30 cellular contexts compared by ENCODE assay signal in genomic region chr12:114254998-114255397, GRCh38.
"Had no signal": no experiment of that assay in that cellular context is flagged by ENCODE, and none has a peak within 500 bp of the region (broad histone marks: within the 10 kb centered on the region; RNA-seq: fewer than 3 reads in every experiment).

No MANE protein-coding gene starts in this region.

- H3K27me3 Mint-ChIP-seq: central memory CD8-positive, alpha-beta T cell had no signal

- H3K27me3 ChIP-seq: breast epithelium, colonic mucosa, hepatocyte, left lung, right lobe of liver, transverse colon had no signal

- H3K36me3 Mint-ChIP-seq: activated naive CD8-positive, alpha-beta T cell treated with anti-CD3 and anti-CD28 coated beads for 36 hours; naive B cell; stimulated activated memory B cell treated with anti-CD40 and anti-IgM and Interleukin-4, amounts not matched to agents 10 μg/mL and 1 μg/mL and 100 μg/mL, for 72 hours had no signal

- ATAC-seq: effector memory CD8-positive, alpha-beta T cell; left lung; right lobe of liver; stimulated activated memory B cell treated with anti-CD40 and anti-IgM and Interleukin-4, amounts not matched to agents 10 μg/mL and 1 μg/mL and 100 μg/mL, for 72 hours had no signal

- H3K9me3 ChIP-seq: breast epithelium, colonic mucosa, esophagus muscularis mucosa, left lung, right lobe of liver, stomach, suprapubic skin, transverse colon had no signal

- H2AFZ ChIP-seq: hepatocyte had no signal

- H3K9me3 Mint-ChIP-seq: activated naive CD8-positive, alpha-beta T cell treated with anti-CD3 and anti-CD28 coated beads for 36 hours had no signal

- DNase-seq: activated CD4-positive, alpha-beta T cell treated with anti-CD3 and anti-CD28 coated beads for 4 hours; activated CD4-positive, alpha-beta T cell treated with anti-CD3 and anti-CD28 coated beads, Interleukin-2, amount 50 U/mL, for 48 hours; activated CD4-positive, CD25-positive, alpha-beta regulatory T cell; activated naive CD4-positive, alpha-beta T cell treated with Interleukin-2 at 50 U/mL for 16 hours; activated naive CD8-positive, alpha-beta T cell treated with anti-CD3 and anti-CD28 coated beads for 36 hours; activated T-cell treated with anti-CD3 and anti-CD28 coated beads, Interleukin-2, amount 50 U/mL, for 48 hours; colonic mucosa; dorsolateral prefrontal cortex; effector memory CD8-positive, alpha-beta T cell; glutamatergic neuron; kidney glomerular epithelial cell; left lung; naive B cell; occipital lobe; posterior cingulate gyrus; right lobe of liver; stimulated activated CD4-positive, alpha-beta T cell treated with anti-CD3 and anti-CD28 coated beads, Interleukin-2, amount 100 ng/mL, for 24 hours; stomach; transverse colon had no signal

- FAIRE-seq: frontal cortex, urothelium cell line had no signal

- H3K36me3 ChIP-seq: breast epithelium, colonic mucosa, esophagus muscularis mucosa, left lung, right lobe of liver, stomach, suprapubic skin, transverse colon had no signal

- H3K27ac Mint-ChIP-seq: activated naive CD8-positive, alpha-beta T cell treated with anti-CD3 and anti-CD28 coated beads for 36 hours; effector memory CD8-positive, alpha-beta T cell; naive B cell; stimulated activated memory B cell treated with anti-CD40 and anti-IgM and Interleukin-4, amounts not matched to agents 10 μg/mL and 1 μg/mL and 100 μg/mL, for 72 hours had no signal

- H3K4me3 ChIP-seq: breast epithelium, colonic mucosa, dorsolateral prefrontal cortex, esophagus muscularis mucosa, hepatocyte, left lung, lung, right lobe of liver, skin epidermis, stomach, suprapubic skin, transverse colon had no signal

- H3K79me2 ChIP-seq: hepatocyte had no signal

- H3K4me2 ChIP-seq: hepatocyte had no signal

- H3K27ac ChIP-seq: breast epithelium, colonic mucosa, dorsolateral prefrontal cortex, esophagus muscularis mucosa, left lung, right lobe of liver, skin epidermis, stomach, suprapubic skin, transverse colon had no signal

- H3K4me1 Mint-ChIP-seq: activated naive CD8-positive, alpha-beta T cell treated with anti-CD3 and anti-CD28 coated beads for 36 hours; central memory CD8-positive, alpha-beta T cell; naive B cell; neural crest cell; stimulated activated memory B cell treated with anti-CD40 and anti-IgM and Interleukin-4, amounts not matched to agents 10 μg/mL and 1 μg/mL and 100 μg/mL, for 72 hours had no signal

- H3K4me3 Mint-ChIP-seq: activated naive CD8-positive, alpha-beta T cell treated with anti-CD3 and anti-CD28 coated beads for 36 hours; central memory CD8-positive, alpha-beta T cell; effector memory CD8-positive, alpha-beta T cell; naive B cell; neural crest cell; stimulated activated memory B cell treated with anti-CD40 and anti-IgM and Interleukin-4, amounts not matched to agents 10 μg/mL and 1 μg/mL and 100 μg/mL, for 72 hours had no signal

- H3K4me1 ChIP-seq: breast epithelium, colonic mucosa, esophagus muscularis mucosa, left lung, right lobe of liver, stomach, suprapubic skin, transverse colon had no signal
